Comparison of ENCODE assay signal across 1 cellular context in genomic region chr3:134365766-134366065, GRCh38.
TF ChIP-seq lines count a peak whose summit lies in the region.

No MANE protein-coding gene starts in this region.

TF ChIP-seq in GM23338, 12 proteins besides CTCF, POLR2A, EP300 and RAD21 (continued from another document):
- TF ChIP-seq REST (IDR thresholded peaks at IDR 0.05; ENCODE audit: unreplicated experiment), result no peak
- TF ChIP-seq NANOG (IDR thresholded peaks at IDR 0.05; ENCODE audit: borderline replicate concordance), result no peak
- TF ChIP-seq ZNF331 (CRISPR knock-in tag; IDR thresholded peaks at IDR 0.05; ENCODE audit: low read depth), result no peak
- TF ChIP-seq EZH2 (IDR thresholded peaks at IDR 0.05; ENCODE audit: low read depth, unreplicated experiment), result no peak
- no peak for TF ChIP-seq STAT1 (IDR thresholded peaks at IDR 0.05; ENCODE audit: unreplicated experiment)
- no peak for TF ChIP-seq POLR2AphosphoS5 (IDR thresholded peaks at IDR 0.05; ENCODE audit: low read depth)
- TF ChIP-seq CREB1 (CRISPR knock-in tag; IDR thresholded peaks at IDR 0.05; ENCODE audit: low read depth), result no peak
- TF ChIP-seq JUNB (IDR thresholded peaks at IDR 0.05; ENCODE audit: unreplicated experiment), result no peak
